16 cellular contexts compared by ENCODE assay signal in the genomic region with DNA sequence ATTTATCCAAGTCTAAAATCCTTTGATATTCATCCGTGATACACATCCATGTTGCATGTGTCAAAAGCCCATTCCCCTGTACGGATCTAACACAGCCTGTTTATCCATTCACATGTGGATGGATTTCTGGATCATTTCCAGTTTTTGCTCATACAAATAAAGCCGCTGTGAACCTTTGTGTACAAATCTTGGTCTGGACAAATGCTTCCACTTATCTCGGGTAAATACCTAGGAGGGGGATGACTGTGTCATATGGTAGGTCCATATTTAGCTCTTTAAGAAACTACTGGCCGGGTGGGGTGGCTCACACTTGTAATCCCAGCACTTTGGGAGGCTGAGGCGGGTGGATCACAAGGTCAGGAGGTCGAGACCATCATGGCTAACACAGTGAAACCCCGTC. TPM values are rescaled to one million over a fixed set of nuclear protein-coding genes. Genes with fewer than 3 reads are reported as not detected.
A peak's percentile ranks its signal among the peaks of the same experiment; 100 is the strongest.
DNase-seq lines count a peak whose midpoint lies in the region; ATAC-seq and TF ChIP-seq lines count a peak whose summit lies in the region.
"Had no signal": no experiment of that assay in that cellular context is flagged by ENCODE, and none has a peak within 500 bp of the region (broad histone marks: within the 10 kb centered on the region; RNA-seq: fewer than 3 reads in every experiment).

No MANE protein-coding gene starts in this region.

- intact Hi-C loops in left ventricle myocardium superior (cut with micrococcal nuclease) = no loop called here

- peaks cover 7% of the 10 kb centered on the region for H3K36me3 ChIP-seq in hepatocyte (replicated peaks; ENCODE audit: insufficient read depth, low read depth)

- no peak overlapping the region for H3K4me2 ChIP-seq in hepatocyte

- no peak for TF ChIP-seq CTCF in hepatocyte (IDR thresholded peaks at IDR 0.05; ENCODE audit: poor library complexity)

- no peaks in the 10 kb centered on the region for H4K20me1 ChIP-seq in hepatocyte (ENCODE audit: insufficient read depth, poor library complexity, severe bottlenecking)

- no peaks in the 10 kb centered on the region for H3K27me3 ChIP-seq in hepatocyte
- H3K27me3 ChIP-seq: SJCRH30 had no signal

- peaks cover 8% of the 10 kb centered on the region for H3K9me3 ChIP-seq in hepatocyte (ENCODE audit: low read depth)

- peak overlapping the region; percentile 8 for H3K27ac ChIP-seq in hepatocyte
- H3K27ac ChIP-seq: RWPE1, SJCRH30 had no signal

- DNase-seq in NCI-H2081 (lab: John Stamatoyannopoulos, UW) (peak; percentile 14 to 53), NCI-H2081 treated with DMSO at 0.1 percent for 48 hours (lab: John Stamatoyannopoulos, UW) (no peak), NCI-H748 (lab: John Stamatoyannopoulos, UW; ENCODE audit: unreplicated experiment) (peak; percentile 78), hepatocyte (ENCODE audit: low spot score) (no peak), dermis blood vessel endothelial cell (no peak), left ventricle myocardium superior (no peak)
- DNase-seq: CD4-positive, alpha-beta memory T cell; GF-D8; KG1; NCI-H1694; PC-3; SJCRH30 had no signal

- no peaks in the 10 kb centered on the region for H3K79me2 ChIP-seq in hepatocyte

- peaks cover 7% of the 10 kb centered on the region for H3K4me1 ChIP-seq in hepatocyte (ENCODE audit: insufficient read depth)
- H3K4me1 ChIP-seq: SJCRH30 had no signal

- 79% methylated on average over 8 of the region's 8 CpGs for WGBS in hepatocyte (ENCODE audit: low lambda C conversion rate, missing lambda C conversion rate)

- H3K4me3 ChIP-seq in hepatocyte = no peak overlapping the region
- H3K4me3 ChIP-seq: SJCRH30 had no signal

- ATAC-seq in HG03521 (IDR thresholded peaks at IDR 0.05; ENCODE audit: unreplicated experiment) = no peak
- no peak for ATAC-seq in left ventricle myocardium superior
- ATAC-seq in GM19035 (IDR thresholded peaks at IDR 0.05; ENCODE audit: unreplicated experiment) = no peak
- ATAC-seq: PC-3 had no signal

- H3K9me2 ChIP-seq in hepatocyte (replicated peaks; ENCODE audit: insufficient read depth) = no peaks in the 10 kb centered on the region

- H2AFZ ChIP-seq in hepatocyte = no peak overlapping the region

RNA-seq across cellular contexts. Expression of gene TBCD, which starts 6.3 kb away (rescaled TPM):
- 24.5 and 34.4 TPM in 2 replicates for total RNA-seq in hepatocyte
- polyA plus RNA-seq in hepatocyte = 41.5 and 42.3 TPM in 2 replicates
- total RNA-seq in dermis blood vessel endothelial cell = 50.9 and 78.6 TPM in 2 replicates
- total RNA-seq in left ventricle myocardium superior = 53.4 TPM

RNA-seq across cellular contexts. Expression of gene FN3K, which starts 10.1 kb away (rescaled TPM):
- 4.0 and 17.3 TPM in 2 replicates for total RNA-seq in hepatocyte
- 12.8 and 13.7 TPM in 2 replicates for polyA plus RNA-seq in hepatocyte
- total RNA-seq in dermis blood vessel endothelial cell = 7.0 and 8.5 TPM in 2 replicates
- 92.6 TPM for total RNA-seq in left ventricle myocardium superior
- total RNA-seq: Daoy had no signal

RNA-seq across cellular contexts. Expression of gene FN3KRP, which starts 29.0 kb away (rescaled TPM):
- total RNA-seq in hepatocyte (17.0 and 18.7 TPM in 2 replicates), dermis blood vessel endothelial cell (19.1 and 23.4 TPM in 2 replicates), left ventricle myocardium superior (14.0 TPM)
- 24.0 and 27.4 TPM in 2 replicates for polyA plus RNA-seq in hepatocyte

RNA-seq across cellular contexts. Expression of gene RAB40B, which starts 47.0 kb away (rescaled TPM):
- total RNA-seq in hepatocyte (20.0 and 22.2 TPM in 2 replicates), dermis blood vessel endothelial cell (5.8 and 8.9 TPM in 2 replicates), left ventricle myocardium superior (21.3 TPM)
- 22.2 and 27.8 TPM in 2 replicates for polyA plus RNA-seq in hepatocyte

Comparison
In these comparisons a context has a peak if more than half of its experiments do, and no peak if none do; other contexts are left out.
1. DNase-seq: peak in NCI-H2081 (2 of 2) and NCI-H748 (single experiment); none in NCI-H2081 treated with DMSO at 0.1 percent for 48 hours (single experiment), hepatocyte (single experiment), dermis blood vessel endothelial cell (single experiment) and left ventricle myocardium superior (single experiment).